ENCODE assay signal across 13 cellular contexts in the genomic region with DNA sequence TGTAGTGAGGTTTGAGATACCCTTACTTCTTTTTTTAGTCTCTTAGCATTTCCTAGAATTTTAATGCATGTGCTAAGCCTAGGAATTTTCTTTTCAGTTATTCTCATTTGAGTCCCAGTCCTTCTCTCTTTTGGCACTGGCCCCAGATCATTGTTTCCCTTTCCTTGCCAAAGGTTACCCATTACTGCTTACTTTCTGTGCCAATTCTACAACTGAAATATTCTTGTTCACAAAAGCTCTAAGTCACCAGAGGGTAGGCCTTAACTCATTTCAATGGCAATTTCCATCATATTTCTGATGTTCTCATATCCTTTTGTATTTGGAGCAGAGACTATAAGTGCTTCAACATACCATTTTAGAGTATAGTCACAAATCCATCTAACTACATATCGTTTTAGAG.
DNase-seq lines count a peak whose midpoint lies in the region; ATAC-seq, FAIRE-seq and TF ChIP-seq lines count a peak whose summit lies in the region.
"Had no signal": no experiment of that assay in that cellular context is flagged by ENCODE, and none has a peak within 500 bp of the region (broad histone marks: within the 10 kb centered on the region; RNA-seq: fewer than 3 reads in every experiment).

No MANE protein-coding gene starts in this region.

- peak overlapping the region; percentile 26 to 62 (median 54) for H3K4me3 Mint-ChIP-seq in immature natural killer cell
- no peak overlapping the region for H3K4me3 Mint-ChIP-seq in nephron progenitor cell
- H3K4me3 Mint-ChIP-seq: B cell, nephron had no signal

- intact Hi-C loops in Right ventricle myocardium inferior (cut with DNase I) (no loop called here), cardiac septum (cut with DNase I) (loop anchor here (5.0 kb wide), 1 partner anchor 276 kb away; no protein-coding TSS in a partner anchor), adrenal gland (cut with DNase I) (no loop called here)

- H3K27ac Mint-ChIP-seq in immature natural killer cell (peak overlapping the region; percentile 83 to 90 (median 88)), nephron progenitor cell (no peak overlapping the region)
- H3K27ac Mint-ChIP-seq: nephron had no signal

- peak overlapping the region in 3 of 5 donors; percentile 14 to 53 (median 46) for H3K27ac ChIP-seq in adrenal gland
- H3K27ac ChIP-seq: foreskin keratinocyte had no signal

- no peak for FAIRE-seq in H54 (lab: Jason Lieb, UNC)

- H3K9me3 Mint-ChIP-seq in immature natural killer cell (peaks cover 0 to 3% (median 0%) of the 10 kb centered on the region in 6 donors), nephron progenitor cell (peaks cover 36% of the 10 kb centered on the region)

- H3K27me3 Mint-ChIP-seq in immature natural killer cell (ENCODE audit: low read depth in 3 of 3) (peaks cover 0 to 1% (median 0%) of the 10 kb centered on the region in 3 donors), nephron progenitor cell (ENCODE audit: low read depth, poor library complexity) (no peaks in the 10 kb centered on the region)
- H3K27me3 Mint-ChIP-seq: B cell had no signal

- peak; percentile 12 for ATAC-seq in Right ventricle myocardium inferior
- ATAC-seq: foreskin keratinocyte had no signal

- no peaks in the 10 kb centered on the region for H3K27me3 ChIP-seq in adrenal gland
- H3K27me3 ChIP-seq: foreskin keratinocyte had no signal

- peaks cover 0 to 5% (median 3%) of the 10 kb centered on the region in 3 donors for H3K36me3 Mint-ChIP-seq in immature natural killer cell
- H3K36me3 Mint-ChIP-seq in nephron progenitor cell (ENCODE audit: low read depth) = no peaks in the 10 kb centered on the region

- peaks cover 21 to 28% of the 10 kb centered on the region in 2 donors for H3K4me1 Mint-ChIP-seq in immature natural killer cell
- no peaks in the 10 kb centered on the region for H3K4me1 Mint-ChIP-seq in nephron progenitor cell
- H3K4me1 Mint-ChIP-seq: nephron had no signal

- DNase-seq in Right ventricle myocardium inferior (ENCODE audit: missing footprints) = no peak
- DNase-seq in cardiac septum (ENCODE audit: low spot score) = no peak
- DNase-seq in adrenal gland = peak; percentile 27 to 66 (median 47)
- no peak for DNase-seq in immature natural killer cell
- no peak for DNase-seq in nephron progenitor cell
- no peak for DNase-seq in H54 (ENCODE audit: insufficient read length, low spot score)
- DNase-seq in HPDE6-E6E7 (ENCODE audit: extremely low spot score) = no peak
- DNase-seq in AG08395 (ENCODE audit: low spot score) = no peak
- DNase-seq: foreskin keratinocyte, NCI-H1092 treated with DMSO at 0.1 percent for 48 hours, NCI-H510A treated with DMSO at 0.1 percent for 48 hours had no signal

- peaks cover 13% of the 10 kb centered on the region in 2 donors for H3K4me1 ChIP-seq in adrenal gland (replicated peaks in 1 of 2)
- H3K4me1 ChIP-seq: foreskin keratinocyte had no signal

- TF ChIP-seq POLR2A in adrenal gland (IDR thresholded peaks at IDR 0.05) (no peak), H54 (IDR thresholded peaks at IDR 0.05; ENCODE audit: low read depth, low read length) (no peak)

- H3K36me3 ChIP-seq in adrenal gland (replicated peaks in 1 of 2) = no peaks in the 10 kb centered on the region

- H3K4me3 ChIP-seq in adrenal gland = no peak overlapping the region

- TF ChIP-seq CTCF in adrenal gland (IDR thresholded peaks at IDR 0.05) (no peak), nephron progenitor cell (IDR thresholded peaks at IDR 0.05) (no peak)

- peaks cover 0 to 6% (median 0%) of the 10 kb centered on the region in 3 donors for H3K9me3 ChIP-seq in adrenal gland (replicated peaks in 1 of 3)

- 50 to 64% (median 60%) methylated on average over 1 of the region's 1 CpG for WGBS in adrenal gland, 4 donors

Comparison
In these comparisons a context has a peak if more than half of its experiments do, and no peak if none do; other contexts are left out.
1. DNase-seq: peak in adrenal gland (7 of 7); none in Right ventricle myocardium inferior (single experiment), cardiac septum (single experiment), immature natural killer cell (0 of 3), nephron progenitor cell (single experiment), H54 (single experiment), HPDE6-E6E7 (single experiment) and AG08395 (single experiment).